Comparison of ENCODE assay signal across 1 cellular context in the genomic region with DNA sequence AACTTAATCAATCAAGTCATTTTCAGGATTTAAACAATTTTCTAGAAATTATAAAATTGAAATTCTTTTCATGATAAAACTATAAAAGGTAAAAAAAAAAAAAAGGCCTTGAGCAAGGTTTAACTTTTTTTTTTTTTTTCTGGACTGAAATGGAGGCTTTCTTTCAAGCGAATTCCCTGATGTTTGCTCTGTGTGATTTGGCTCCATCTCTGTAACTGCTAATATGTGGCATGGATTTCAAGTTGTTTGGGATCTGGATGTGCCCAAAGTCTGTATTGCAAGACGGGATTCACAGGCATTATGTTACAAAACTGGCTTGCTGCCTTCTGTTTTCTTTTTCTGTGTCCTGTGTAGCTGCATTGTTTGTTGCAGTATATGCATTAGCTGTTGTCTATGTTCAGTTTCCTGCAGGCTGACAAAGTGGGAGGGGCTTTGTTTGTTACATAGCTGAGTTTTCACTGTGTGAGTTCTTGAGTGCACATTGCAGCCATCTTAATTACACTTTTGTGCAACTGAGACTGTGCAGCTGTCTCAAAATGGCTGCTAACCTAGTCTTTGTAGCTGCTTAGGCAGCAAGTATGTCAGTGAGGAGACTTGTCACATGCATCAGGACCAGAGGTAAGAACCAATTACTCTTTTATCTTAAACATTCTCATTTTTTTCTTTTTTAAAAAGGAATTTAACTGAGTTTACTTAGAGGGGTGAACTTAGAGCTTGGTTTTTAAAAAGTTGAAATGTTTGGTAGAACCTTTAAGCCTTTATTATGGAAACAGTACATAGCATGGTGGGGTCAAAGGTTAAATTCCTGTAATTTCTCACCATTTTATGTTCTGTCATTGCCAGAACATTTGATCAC.
A peak's percentile ranks its signal among the peaks of the same experiment; 100 is the strongest.
TF ChIP-seq lines count a peak whose summit lies in the region.

No MANE protein-coding gene starts in this region.

TF ChIP-seq in GM12878, 131 proteins besides CTCF, POLR2A, EP300 and RAD21 (continued from another document and continues in another):
- TF ChIP-seq, protein P1, sequence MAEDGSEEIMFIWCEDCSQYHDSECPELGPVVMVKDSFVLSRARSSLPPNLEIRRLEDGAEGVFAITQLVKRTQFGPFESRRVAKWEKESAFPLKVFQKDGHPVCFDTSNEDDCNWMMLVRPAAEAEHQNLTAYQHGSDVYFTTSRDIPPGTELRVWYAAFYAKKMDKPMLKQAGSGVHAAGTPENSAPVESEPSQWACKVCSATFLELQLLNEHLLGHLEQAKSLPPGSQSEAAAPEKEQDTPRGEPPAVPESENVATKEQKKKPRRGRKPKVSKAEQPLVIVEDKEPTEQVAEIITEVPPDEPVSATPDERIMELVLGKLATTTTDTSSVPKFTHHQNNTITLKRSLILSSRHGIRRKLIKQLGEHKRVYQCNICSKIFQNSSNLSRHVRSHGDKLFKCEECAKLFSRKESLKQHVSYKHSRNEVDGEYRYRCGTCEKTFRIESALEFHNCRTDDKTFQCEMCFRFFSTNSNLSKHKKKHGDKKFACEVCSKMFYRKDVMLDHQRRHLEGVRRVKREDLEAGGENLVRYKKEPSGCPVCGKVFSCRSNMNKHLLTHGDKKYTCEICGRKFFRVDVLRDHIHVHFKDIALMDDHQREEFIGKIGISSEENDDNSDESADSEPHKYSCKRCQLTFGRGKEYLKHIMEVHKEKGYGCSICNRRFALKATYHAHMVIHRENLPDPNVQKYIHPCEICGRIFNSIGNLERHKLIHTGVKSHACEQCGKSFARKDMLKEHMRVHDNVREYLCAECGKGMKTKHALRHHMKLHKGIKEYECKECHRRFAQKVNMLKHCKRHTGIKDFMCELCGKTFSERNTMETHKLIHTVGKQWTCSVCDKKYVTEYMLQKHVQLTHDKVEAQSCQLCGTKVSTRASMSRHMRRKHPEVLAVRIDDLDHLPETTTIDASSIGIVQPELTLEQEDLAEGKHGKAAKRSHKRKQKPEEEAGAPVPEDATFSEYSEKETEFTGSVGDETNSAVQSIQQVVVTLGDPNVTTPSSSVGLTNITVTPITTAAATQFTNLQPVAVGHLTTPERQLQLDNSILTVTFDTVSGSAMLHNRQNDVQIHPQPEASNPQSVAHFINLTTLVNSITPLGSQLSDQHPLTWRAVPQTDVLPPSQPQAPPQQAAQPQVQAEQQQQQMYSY (CRISPR knock-in tag; IDR thresholded peaks at IDR 0.05) = no peak
- TF ChIP-seq MTA2 (IDR thresholded peaks at IDR 0.05; ENCODE audit: low read depth) = peak; percentile 42; the same call in 1 of the 2 replicates
- TF ChIP-seq SIX5 (IDR thresholded peaks at IDR 0.05; ENCODE audit: low read depth, low read length, severe bottlenecking) = no peak
- TF ChIP-seq, protein P2, sequence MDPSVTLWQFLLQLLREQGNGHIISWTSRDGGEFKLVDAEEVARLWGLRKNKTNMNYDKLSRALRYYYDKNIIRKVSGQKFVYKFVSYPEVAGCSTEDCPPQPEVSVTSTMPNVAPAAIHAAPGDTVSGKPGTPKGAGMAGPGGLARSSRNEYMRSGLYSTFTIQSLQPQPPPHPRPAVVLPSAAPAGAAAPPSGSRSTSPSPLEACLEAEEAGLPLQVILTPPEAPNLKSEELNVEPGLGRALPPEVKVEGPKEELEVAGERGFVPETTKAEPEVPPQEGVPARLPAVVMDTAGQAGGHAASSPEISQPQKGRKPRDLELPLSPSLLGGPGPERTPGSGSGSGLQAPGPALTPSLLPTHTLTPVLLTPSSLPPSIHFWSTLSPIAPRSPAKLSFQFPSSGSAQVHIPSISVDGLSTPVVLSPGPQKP (IDR thresholded peaks at IDR 0.05; ENCODE audit: low read depth, low read length) = no peak
- no peak for TF ChIP-seq KAT2A (conservative IDR thresholded peaks at IDR 0.05; ENCODE audit: control insufficient read depth, low read depth, low read length)
- no peak for TF ChIP-seq RB1 (IDR thresholded peaks at IDR 0.05; ENCODE audit: borderline replicate concordance)
- TF ChIP-seq NR2C1 (IDR thresholded peaks at IDR 0.05) = peak; percentile 93
- TF ChIP-seq PML (IDR thresholded peaks at IDR 0.05; ENCODE audit: low read length) = peak; percentile 59; the same call in 1 of the 2 replicates
- TF ChIP-seq GABPA (IDR thresholded peaks at IDR 0.05; ENCODE audit: low read depth) = 0 out of 2 replicates have a peak, but pooled peaks have one; percentile 21
- no peak for TF ChIP-seq FOS (IDR thresholded peaks at IDR 0.05; ENCODE audit: borderline replicate concordance, extremely low read depth, insufficient read length)
- TF ChIP-seq, protein P3, sequence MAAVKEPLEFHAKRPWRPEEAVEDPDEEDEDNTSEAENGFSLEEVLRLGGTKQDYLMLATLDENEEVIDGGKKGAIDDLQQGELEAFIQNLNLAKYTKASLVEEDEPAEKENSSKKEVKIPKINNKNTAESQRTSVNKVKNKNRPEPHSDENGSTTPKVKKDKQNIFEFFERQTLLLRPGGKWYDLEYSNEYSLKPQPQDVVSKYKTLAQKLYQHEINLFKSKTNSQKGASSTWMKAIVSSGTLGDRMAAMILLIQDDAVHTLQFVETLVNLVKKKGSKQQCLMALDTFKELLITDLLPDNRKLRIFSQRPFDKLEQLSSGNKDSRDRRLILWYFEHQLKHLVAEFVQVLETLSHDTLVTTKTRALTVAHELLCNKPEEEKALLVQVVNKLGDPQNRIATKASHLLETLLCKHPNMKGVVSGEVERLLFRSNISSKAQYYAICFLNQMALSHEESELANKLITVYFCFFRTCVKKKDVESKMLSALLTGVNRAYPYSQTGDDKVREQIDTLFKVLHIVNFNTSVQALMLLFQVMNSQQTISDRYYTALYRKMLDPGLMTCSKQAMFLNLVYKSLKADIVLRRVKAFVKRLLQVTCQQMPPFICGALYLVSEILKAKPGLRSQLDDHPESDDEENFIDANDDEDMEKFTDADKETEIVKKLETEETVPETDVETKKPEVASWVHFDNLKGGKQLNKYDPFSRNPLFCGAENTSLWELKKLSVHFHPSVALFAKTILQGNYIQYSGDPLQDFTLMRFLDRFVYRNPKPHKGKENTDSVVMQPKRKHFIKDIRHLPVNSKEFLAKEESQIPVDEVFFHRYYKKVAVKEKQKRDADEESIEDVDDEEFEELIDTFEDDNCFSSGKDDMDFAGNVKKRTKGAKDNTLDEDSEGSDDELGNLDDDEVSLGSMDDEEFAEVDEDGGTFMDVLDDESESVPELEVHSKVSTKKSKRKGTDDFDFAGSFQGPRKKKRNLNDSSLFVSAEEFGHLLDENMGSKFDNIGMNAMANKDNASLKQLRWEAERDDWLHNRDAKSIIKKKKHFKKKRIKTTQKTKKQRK (IDR thresholded peaks at IDR 0.05; ENCODE audit: low read depth, low read length) = no peak
- no peak for TF ChIP-seq PAX5 (IDR thresholded peaks at IDR 0.05; ENCODE audit: borderline replicate concordance, low read depth, low read length)
- TF ChIP-seq, protein P4, sequence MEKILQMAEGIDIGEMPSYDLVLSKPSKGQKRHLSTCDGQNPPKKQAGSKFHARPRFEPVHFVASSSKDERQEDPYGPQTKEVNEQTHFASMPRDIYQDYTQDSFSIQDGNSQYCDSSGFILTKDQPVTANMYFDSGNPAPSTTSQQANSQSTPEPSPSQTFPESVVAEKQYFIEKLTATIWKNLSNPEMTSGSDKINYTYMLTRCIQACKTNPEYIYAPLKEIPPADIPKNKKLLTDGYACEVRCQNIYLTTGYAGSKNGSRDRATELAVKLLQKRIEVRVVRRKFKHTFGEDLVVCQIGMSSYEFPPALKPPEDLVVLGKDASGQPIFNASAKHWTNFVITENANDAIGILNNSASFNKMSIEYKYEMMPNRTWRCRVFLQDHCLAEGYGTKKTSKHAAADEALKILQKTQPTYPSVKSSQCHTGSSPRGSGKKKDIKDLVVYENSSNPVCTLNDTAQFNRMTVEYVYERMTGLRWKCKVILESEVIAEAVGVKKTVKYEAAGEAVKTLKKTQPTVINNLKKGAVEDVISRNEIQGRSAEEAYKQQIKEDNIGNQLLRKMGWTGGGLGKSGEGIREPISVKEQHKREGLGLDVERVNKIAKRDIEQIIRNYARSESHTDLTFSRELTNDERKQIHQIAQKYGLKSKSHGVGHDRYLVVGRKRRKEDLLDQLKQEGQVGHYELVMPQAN (conservative IDR thresholded peaks at IDR 0.05) = no peak; the same call in 1 of the 2 replicates
- TF ChIP-seq TCF3 (IDR thresholded peaks at IDR 0.05; ENCODE audit: borderline replicate concordance, insufficient read depth, low read depth, low read length) = no peak
- TF ChIP-seq, protein P5, sequence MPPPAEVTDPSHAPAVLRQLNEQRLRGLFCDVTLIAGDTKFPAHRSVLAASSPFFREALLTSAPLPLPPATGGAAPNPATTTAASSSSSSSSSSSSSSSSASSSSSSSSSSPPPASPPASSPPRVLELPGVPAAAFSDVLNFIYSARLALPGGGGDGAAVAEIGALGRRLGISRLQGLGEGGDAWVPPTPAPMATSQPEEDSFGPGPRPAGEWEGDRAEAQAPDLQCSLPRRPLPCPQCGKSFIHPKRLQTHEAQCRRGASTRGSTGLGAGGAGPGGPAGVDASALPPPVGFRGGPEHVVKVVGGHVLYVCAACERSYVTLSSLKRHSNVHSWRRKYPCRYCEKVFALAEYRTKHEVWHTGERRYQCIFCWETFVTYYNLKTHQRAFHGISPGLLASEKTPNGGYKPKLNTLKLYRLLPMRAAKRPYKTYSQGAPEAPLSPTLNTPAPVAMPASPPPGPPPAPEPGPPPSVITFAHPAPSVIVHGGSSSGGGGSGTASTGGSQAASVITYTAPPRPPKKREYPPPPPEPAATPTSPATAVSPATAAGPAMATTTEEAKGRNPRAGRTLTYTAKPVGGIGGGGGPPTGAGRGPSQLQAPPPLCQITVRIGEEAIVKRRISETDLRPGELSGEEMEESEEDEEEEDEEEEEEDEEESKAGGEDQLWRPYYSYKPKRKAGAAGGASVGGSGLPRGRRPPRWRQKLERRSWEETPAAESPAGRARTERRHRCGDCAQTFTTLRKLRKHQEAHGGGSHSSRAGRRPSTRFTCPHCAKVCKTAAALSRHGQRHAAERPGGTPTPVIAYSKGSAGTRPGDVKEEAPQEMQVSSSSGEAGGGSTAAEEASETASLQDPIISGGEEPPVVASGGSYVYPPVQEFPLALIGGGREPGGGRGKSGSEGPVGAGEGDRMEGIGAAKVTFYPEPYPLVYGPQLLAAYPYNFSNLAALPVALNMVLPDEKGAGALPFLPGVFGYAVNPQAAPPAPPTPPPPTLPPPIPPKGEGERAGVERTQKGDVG (CRISPR knock-in tag; IDR thresholded peaks at IDR 0.05) = no peak
- TF ChIP-seq, protein P6, sequence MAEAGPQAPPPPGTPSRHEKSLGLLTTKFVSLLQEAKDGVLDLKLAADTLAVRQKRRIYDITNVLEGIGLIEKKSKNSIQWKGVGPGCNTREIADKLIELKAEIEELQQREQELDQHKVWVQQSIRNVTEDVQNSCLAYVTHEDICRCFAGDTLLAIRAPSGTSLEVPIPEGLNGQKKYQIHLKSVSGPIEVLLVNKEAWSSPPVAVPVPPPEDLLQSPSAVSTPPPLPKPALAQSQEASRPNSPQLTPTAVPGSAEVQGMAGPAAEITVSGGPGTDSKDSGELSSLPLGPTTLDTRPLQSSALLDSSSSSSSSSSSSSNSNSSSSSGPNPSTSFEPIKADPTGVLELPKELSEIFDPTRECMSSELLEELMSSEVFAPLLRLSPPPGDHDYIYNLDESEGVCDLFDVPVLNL (IDR thresholded peaks at IDR 0.05; ENCODE audit: low read depth, low read length) = no peak
- TF ChIP-seq, protein P7, sequence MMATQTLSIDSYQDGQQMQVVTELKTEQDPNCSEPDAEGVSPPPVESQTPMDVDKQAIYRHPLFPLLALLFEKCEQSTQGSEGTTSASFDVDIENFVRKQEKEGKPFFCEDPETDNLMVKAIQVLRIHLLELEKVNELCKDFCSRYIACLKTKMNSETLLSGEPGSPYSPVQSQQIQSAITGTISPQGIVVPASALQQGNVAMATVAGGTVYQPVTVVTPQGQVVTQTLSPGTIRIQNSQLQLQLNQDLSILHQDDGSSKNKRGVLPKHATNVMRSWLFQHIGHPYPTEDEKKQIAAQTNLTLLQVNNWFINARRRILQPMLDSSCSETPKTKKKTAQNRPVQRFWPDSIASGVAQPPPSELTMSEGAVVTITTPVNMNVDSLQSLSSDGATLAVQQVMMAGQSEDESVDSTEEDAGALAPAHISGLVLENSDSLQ (IDR thresholded peaks at IDR 0.05) = peak; percentile 72
- TF ChIP-seq, protein P8, sequence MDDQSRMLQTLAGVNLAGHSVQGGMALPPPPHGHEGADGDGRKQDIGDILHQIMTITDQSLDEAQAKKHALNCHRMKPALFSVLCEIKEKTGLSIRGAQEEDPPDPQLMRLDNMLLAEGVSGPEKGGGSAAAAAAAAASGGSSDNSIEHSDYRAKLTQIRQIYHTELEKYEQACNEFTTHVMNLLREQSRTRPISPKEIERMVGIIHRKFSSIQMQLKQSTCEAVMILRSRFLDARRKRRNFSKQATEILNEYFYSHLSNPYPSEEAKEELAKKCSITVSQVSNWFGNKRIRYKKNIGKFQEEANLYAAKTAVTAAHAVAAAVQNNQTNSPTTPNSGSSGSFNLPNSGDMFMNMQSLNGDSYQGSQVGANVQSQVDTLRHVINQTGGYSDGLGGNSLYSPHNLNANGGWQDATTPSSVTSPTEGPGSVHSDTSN (IDR thresholded peaks at IDR 0.05; ENCODE audit: insufficient replicate concordance, low read depth, low read length) = no peak
- TF ChIP-seq ZNF384 (IDR thresholded peaks at IDR 0.05; ENCODE audit: borderline replicate concordance, low read depth, low read length) = peak; percentile 85; the same call in 1 of the 2 replicates
- TF ChIP-seq, protein P9, sequence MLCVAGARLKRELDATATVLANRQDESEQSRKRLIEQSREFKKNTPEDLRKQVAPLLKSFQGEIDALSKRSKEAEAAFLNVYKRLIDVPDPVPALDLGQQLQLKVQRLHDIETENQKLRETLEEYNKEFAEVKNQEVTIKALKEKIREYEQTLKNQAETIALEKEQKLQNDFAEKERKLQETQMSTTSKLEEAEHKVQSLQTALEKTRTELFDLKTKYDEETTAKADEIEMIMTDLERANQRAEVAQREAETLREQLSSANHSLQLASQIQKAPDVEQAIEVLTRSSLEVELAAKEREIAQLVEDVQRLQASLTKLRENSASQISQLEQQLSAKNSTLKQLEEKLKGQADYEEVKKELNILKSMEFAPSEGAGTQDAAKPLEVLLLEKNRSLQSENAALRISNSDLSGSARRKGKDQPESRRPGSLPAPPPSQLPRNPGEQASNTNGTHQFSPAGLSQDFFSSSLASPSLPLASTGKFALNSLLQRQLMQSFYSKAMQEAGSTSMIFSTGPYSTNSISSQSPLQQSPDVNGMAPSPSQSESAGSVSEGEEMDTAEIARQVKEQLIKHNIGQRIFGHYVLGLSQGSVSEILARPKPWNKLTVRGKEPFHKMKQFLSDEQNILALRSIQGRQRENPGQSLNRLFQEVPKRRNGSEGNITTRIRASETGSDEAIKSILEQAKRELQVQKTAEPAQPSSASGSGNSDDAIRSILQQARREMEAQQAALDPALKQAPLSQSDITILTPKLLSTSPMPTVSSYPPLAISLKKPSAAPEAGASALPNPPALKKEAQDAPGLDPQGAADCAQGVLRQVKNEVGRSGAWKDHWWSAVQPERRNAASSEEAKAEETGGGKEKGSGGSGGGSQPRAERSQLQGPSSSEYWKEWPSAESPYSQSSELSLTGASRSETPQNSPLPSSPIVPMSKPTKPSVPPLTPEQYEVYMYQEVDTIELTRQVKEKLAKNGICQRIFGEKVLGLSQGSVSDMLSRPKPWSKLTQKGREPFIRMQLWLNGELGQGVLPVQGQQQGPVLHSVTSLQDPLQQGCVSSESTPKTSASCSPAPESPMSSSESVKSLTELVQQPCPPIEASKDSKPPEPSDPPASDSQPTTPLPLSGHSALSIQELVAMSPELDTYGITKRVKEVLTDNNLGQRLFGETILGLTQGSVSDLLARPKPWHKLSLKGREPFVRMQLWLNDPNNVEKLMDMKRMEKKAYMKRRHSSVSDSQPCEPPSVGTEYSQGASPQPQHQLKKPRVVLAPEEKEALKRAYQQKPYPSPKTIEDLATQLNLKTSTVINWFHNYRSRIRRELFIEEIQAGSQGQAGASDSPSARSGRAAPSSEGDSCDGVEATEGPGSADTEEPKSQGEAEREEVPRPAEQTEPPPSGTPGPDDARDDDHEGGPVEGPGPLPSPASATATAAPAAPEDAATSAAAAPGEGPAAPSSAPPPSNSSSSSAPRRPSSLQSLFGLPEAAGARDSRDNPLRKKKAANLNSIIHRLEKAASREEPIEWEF (IDR thresholded peaks at IDR 0.05; ENCODE audit: insufficient replicate concordance, low read depth, low read length) = no peak
- TF ChIP-seq NFIC (IDR thresholded peaks at IDR 0.05; ENCODE audit: low read depth, low read length) = peak; percentile 33; the same call in 1 of the 2 replicates
- TF ChIP-seq TCF7 (IDR thresholded peaks at IDR 0.05; ENCODE audit: borderline replicate concordance) = no peak
- 0 out of 2 replicates have a peak, but pooled peaks have one; percentile 31 for TF ChIP-seq IRF4 (IDR thresholded peaks at IDR 0.05; ENCODE audit: low read depth, low read length)
